ENCODE assay signal across 16 cellular contexts in the genomic region with DNA sequence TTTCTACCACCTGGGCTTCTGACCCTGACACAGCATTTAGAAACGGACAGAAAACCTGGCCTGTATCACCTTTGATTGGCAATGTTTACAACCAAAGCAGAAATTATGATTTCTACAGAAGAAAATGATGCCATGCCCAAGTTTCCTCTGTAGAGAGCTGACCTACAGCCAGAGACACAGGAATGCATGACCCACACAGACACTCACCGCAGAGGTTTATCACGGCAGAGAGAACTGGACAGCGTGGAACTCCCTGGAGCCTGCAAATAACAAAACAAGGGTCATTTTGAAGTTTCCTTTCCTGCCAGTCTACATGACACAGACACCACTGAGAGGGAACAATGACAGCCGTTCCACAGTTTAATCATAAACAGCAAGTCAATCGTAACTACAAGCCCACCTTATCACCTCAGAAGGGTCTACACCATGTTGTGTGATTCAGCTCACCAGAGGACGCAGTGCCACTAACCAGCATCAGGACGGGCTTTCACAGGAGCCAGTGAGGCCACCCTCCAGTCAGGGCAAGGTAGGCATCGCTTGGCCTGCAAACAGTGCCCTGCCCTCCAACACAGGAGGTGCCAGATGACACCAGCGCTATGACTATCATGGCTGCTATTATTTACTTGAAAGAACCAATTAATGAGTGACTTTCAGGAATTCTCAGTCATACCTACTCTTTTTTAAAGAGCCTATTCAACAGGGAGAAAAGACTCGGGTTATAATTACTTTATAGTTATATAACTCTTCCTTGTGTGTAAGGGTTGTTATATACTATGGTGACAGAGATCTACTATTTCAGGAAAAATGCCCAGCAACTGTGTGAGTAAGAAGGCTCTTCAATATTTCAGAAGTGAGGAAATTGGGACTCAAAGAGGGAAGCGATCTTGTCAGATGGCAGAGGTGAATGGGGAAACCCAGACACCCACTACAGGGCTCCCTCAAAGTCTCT.
A peak's percentile ranks its signal among the peaks of the same experiment; 100 is the strongest.
DNase-seq lines count a peak whose midpoint lies in the region.
"Had no signal": no experiment of that assay in that cellular context is flagged by ENCODE, and none has a peak within 500 bp of the region (broad histone marks: within the 10 kb centered on the region; RNA-seq: fewer than 3 reads in every experiment).

No MANE protein-coding gene starts in this region.

- no peaks in the 10 kb centered on the region for H4K20me1 ChIP-seq in GM23248 (ENCODE audit: insufficient read depth)

- no peaks in the 10 kb centered on the region for H3K9me3 ChIP-seq in GM23248 (ENCODE audit: low read depth)
- H3K9me3 ChIP-seq: ovary had no signal

- peak overlapping the region; percentile 31 for H3K9ac ChIP-seq in GM23248

- no peaks in the 10 kb centered on the region for H3K27me3 ChIP-seq in GM23248 (replicated peaks; ENCODE audit: insufficient read depth)
- H3K27me3 ChIP-seq: ovary had no signal

- no peaks in the 10 kb centered on the region for H3K9me2 ChIP-seq in GM23248 (ENCODE audit: insufficient read depth)

- H3K36me3 ChIP-seq in GM23248 (ENCODE audit: low read depth): no peaks in the 10 kb centered on the region
- H3K36me3 ChIP-seq: ovary had no signal

- in situ Hi-C loops in GM23248 (cut with MboI) (no loop called here), ACHN (cut with HindIII; ENCODE audit: low pct_ligation_motif_present, low pct_unique_long_range_greater_than_20kb, low sequenced_read_pairs) (no loop called here)

- H2AFZ ChIP-seq in GM23248: no peak overlapping the region

- H3K79me2 ChIP-seq in GM23248 (ENCODE audit: insufficient read depth): peaks cover 59% of the 10 kb centered on the region

- H3K4me3 ChIP-seq in GM23248: no peak overlapping the region
- H3K4me3 ChIP-seq: ovary had no signal

- H3K4me1 ChIP-seq in GM23248 (ENCODE audit: insufficient read depth): peaks cover 15% of the 10 kb centered on the region

- no peak overlapping the region for H3K4me2 ChIP-seq in GM23248 (ENCODE audit: unreplicated experiment)

- H3F3A ChIP-seq in GM23248 (ENCODE audit: insufficient read depth): no peaks in the 10 kb centered on the region

- peak overlapping the region; percentile 29; the same call in 1 of the 2 replicates for H3K27ac ChIP-seq in GM23248
- H3K27ac ChIP-seq: ovary had no signal

- peak; percentile 73 for DNase-seq in GM23248
- peak; percentile 69 for DNase-seq in astrocyte of the hippocampus (ENCODE audit: low read depth, low spot score)
- peak; percentile 39 for DNase-seq in kidney glomerular epithelial cell (lab: John Stamatoyannopoulos, UW)
- peak; percentile 64 for DNase-seq in renal cortical epithelial cell (ENCODE audit: low read depth)
- no peak for DNase-seq in midbrain (lab: John Stamatoyannopoulos, UW)
- no peak for DNase-seq in stimulated activated CD4-positive, alpha-beta T cell treated with anti-CD3 and anti-CD28 coated beads, Interleukin-4, amount 100 ng/mL, for 24 hours
- no peak for DNase-seq in ACHN
- DNase-seq in GF-D8 (lab: John Stamatoyannopoulos, UW): no peak
- DNase-seq: activated CD4-positive, alpha-beta T cell treated with anti-CD3 and anti-CD28 coated beads, Interleukin-2, amount 50 U/mL, for 48 hours; amniotic stem cell; CD4-positive, CD25-positive, alpha-beta regulatory T cell; mammary epithelial cell; NCI-H1105 treated with DMSO at 0.1 percent for 48 hours; NCI-H526; ovary; SHP77 treated with DMSO at 0.1 percent for 48 hours had no signal

- WGBS in GM23248 (ENCODE audit: low coverage in 1 of 2, low lambda C conversion rate in 2 of 2, missing lambda C conversion rate in 2 of 2), 2 experiments: 71 to 75% methylated on average over 12 of the region's 12 CpGs

Comparison
In these comparisons a context has a peak if more than half of its experiments do, and no peak if none do; other contexts are left out.
1. DNase-seq: peak in GM23248 (single experiment), astrocyte of the hippocampus (single experiment), kidney glomerular epithelial cell (single experiment) and renal cortical epithelial cell (single experiment); none in midbrain (single experiment), stimulated activated CD4-positive, alpha-beta T cell treated with anti-CD3 and anti-CD28 coated beads, Interleukin-4, amount 100 ng/mL, for 24 hours (single experiment), ACHN (single experiment) and GF-D8 (single experiment).